In genomic region chr19:14552008-14552364, GRCh38 we compare ENCODE assay signal across 1 cellular context.
TF ChIP-seq lines count a peak whose summit lies in the region.

No MANE protein-coding gene starts in this region.

TF ChIP-seq in HepG2, 621 proteins besides CTCF, POLR2A, EP300 and RAD21:
- TF ChIP-seq NR2F1 (CRISPR knock-in tag; IDR thresholded peaks at IDR 0.05), result peak in 1 of 2 experiments; percentile 38; a peak in 1 of 4 replicates
- TF ChIP-seq RARA (CRISPR knock-in tag; IDR thresholded peaks at IDR 0.05), result peak; percentile 52
- TF ChIP-seq NR2F6 (IDR thresholded peaks at IDR 0.05), result 0 out of 2 replicates have a peak, but pooled peaks have one; percentile 8
- 0 out of 2 replicates have a peak, but pooled peaks have one; percentile 17 for TF ChIP-seq NR2F6 (CRISPR knock-in tag; IDR thresholded peaks at IDR 0.05)
